Comparison of ENCODE assay signal across 8 cellular contexts in genomic region chr3:191328383-191328962, GRCh38. TPM values are rescaled to one million over a fixed set of nuclear protein-coding genes. Genes with fewer than 3 reads are reported as not detected.
DNase-seq lines count a peak whose midpoint lies in the region; ATAC-seq lines count a peak whose summit lies in the region.

No MANE protein-coding gene starts in this region.

- intact Hi-C loops in activated CD4-positive, alpha-beta T cell treated with anti-CD3 and anti-CD28 coated beads for 36 hours (cut with DNase I, micrococcal nuclease): no loop called here
- intact Hi-C loops in activated T-helper 2 cell treated with anti-CD3 and anti-CD28 coated beads, Interferon-gamma antibody, Interleukin-2, Interleukin-4, amounts not matched to agents 10 μg/mL and 5 μg/mL and 100 μg/mL, durations not matched to agents 14 hours and 24 hours and 36 hours (cut with micrococcal nuclease): no loop called here

- peaks cover 18% of the 10 kb centered on the region for H3K4me1 ChIP-seq in iPS-18a (ENCODE audit: control insufficient read depth, low read depth, low read length)

- peaks cover 32% of the 10 kb centered on the region for H3K27me3 ChIP-seq in iPS-18a (ENCODE audit: control insufficient read depth, insufficient read depth, low read length)

- POLR2A ChIA-PET in activated CD4-positive, alpha-beta T cell treated with anti-CD3 and anti-CD28 coated beads for 36 hours (lab: Charles Lee): interaction anchor here (1.0 kb wide), 1 partner anchor 9 kb away, joined by 4 read pairs; no protein-coding TSS in a partner anchor

- peaks cover 23% of the 10 kb centered on the region for H3K4me1 Mint-ChIP-seq in activated CD4-positive, alpha-beta T cell treated with anti-CD3 and anti-CD28 coated beads for 36 hours
- H3K4me1 Mint-ChIP-seq in activated T-helper 2 cell treated with anti-CD3 and anti-CD28 coated beads, Interferon-gamma antibody, Interleukin-2, Interleukin-4, amounts not matched to agents 10 μg/mL and 5 μg/mL and 100 μg/mL, durations not matched to agents 14 hours and 24 hours and 36 hours (ENCODE audit: low read depth): peaks cover 28% of the 10 kb centered on the region
- peaks cover 9% of the 10 kb centered on the region for H3K4me1 Mint-ChIP-seq in stimulated activated naive CD8-positive, alpha-beta T cell treated with anti-CD3 and anti-CD28 coated beads, Interleukin-15, amount 100 ng/mL, for 72 hours

- peak overlapping the region; percentile 68 for H3K9ac ChIP-seq in iPS-18a (ENCODE audit: low read length)

- no peak overlapping the region for H3K27ac ChIP-seq in iPS-18a (ENCODE audit: low read length)

- H3K9me3 Mint-ChIP-seq in activated CD4-positive, alpha-beta T cell treated with anti-CD3 and anti-CD28 coated beads for 36 hours (ENCODE audit: low read depth): no peaks in the 10 kb centered on the region
- H3K9me3 Mint-ChIP-seq in activated T-helper 2 cell treated with anti-CD3 and anti-CD28 coated beads, Interferon-gamma antibody, Interleukin-2, Interleukin-4, amounts not matched to agents 10 μg/mL and 5 μg/mL and 100 μg/mL, durations not matched to agents 14 hours and 24 hours and 36 hours: no peaks in the 10 kb centered on the region
- H3K9me3 Mint-ChIP-seq in stimulated activated naive CD8-positive, alpha-beta T cell treated with anti-CD3 and anti-CD28 coated beads, Interleukin-15, amount 100 ng/mL, for 72 hours: peaks cover 0 to 4% of the 10 kb centered on the region in 2 donors

- no peak for DNase-seq in activated CD4-positive, alpha-beta T cell treated with anti-CD3 and anti-CD28 coated beads for 36 hours
- DNase-seq in activated CD4-positive, alpha-beta T cell treated with anti-CD3 and anti-CD28 coated beads for 48 hours: no peak
- DNase-seq in activated T-helper 2 cell treated with anti-CD3 and anti-CD28 coated beads, Interferon-gamma antibody, Interleukin-2, Interleukin-4, amounts not matched to agents 10 μg/mL and 5 μg/mL and 100 μg/mL, durations not matched to agents 14 hours and 24 hours and 36 hours (ENCODE audit: low spot score): no peak
- no peak for DNase-seq in stimulated activated naive CD8-positive, alpha-beta T cell treated with anti-CD3 and anti-CD28 coated beads, Interleukin-15, amount 100 ng/mL, for 72 hours
- no peak for DNase-seq in T1000 (lab: John Stamatoyannopoulos, UW)

- H3K36me3 Mint-ChIP-seq in activated CD4-positive, alpha-beta T cell treated with anti-CD3 and anti-CD28 coated beads for 36 hours (ENCODE audit: low read depth): no peaks in the 10 kb centered on the region
- peaks cover 3% of the 10 kb centered on the region for H3K36me3 Mint-ChIP-seq in activated T-helper 2 cell treated with anti-CD3 and anti-CD28 coated beads, Interferon-gamma antibody, Interleukin-2, Interleukin-4, amounts not matched to agents 10 μg/mL and 5 μg/mL and 100 μg/mL, durations not matched to agents 14 hours and 24 hours and 36 hours (ENCODE audit: low read depth)

- H3K27me3 Mint-ChIP-seq in activated CD4-positive, alpha-beta T cell treated with anti-CD3 and anti-CD28 coated beads for 36 hours: peaks cover 7% of the 10 kb centered on the region
- H3K27me3 Mint-ChIP-seq in activated T-helper 2 cell treated with anti-CD3 and anti-CD28 coated beads, Interferon-gamma antibody, Interleukin-2, Interleukin-4, amounts not matched to agents 10 μg/mL and 5 μg/mL and 100 μg/mL, durations not matched to agents 14 hours and 24 hours and 36 hours (ENCODE audit: low read depth): peaks cover 15% of the 10 kb centered on the region
- peaks cover 39% of the 10 kb centered on the region for H3K27me3 Mint-ChIP-seq in stimulated activated naive CD8-positive, alpha-beta T cell treated with anti-CD3 and anti-CD28 coated beads, Interleukin-15, amount 100 ng/mL, for 72 hours

- no peaks in the 10 kb centered on the region for H3K36me3 ChIP-seq in iPS-18a (ENCODE audit: control insufficient read depth, low read depth, low read length)

- H3K9me3 ChIP-seq in iPS-18a (ENCODE audit: control insufficient read depth, low read depth, low read length): no peaks in the 10 kb centered on the region

- CTCF ChIA-PET in activated CD4-positive, alpha-beta T cell treated with anti-CD3 and anti-CD28 coated beads for 36 hours (lab: Charles Lee): no interaction called here

- peak overlapping the region; percentile 82 for H3K4me3 ChIP-seq in iPS-18a (ENCODE audit: low read length)

- peak; percentile 75 for ATAC-seq in activated CD4-positive, alpha-beta T cell treated with anti-CD3 and anti-CD28 coated beads for 36 hours
- ATAC-seq in stimulated activated naive CD8-positive, alpha-beta T cell treated with anti-CD3 and anti-CD28 coated beads, Interleukin-15, amount 100 ng/mL, for 72 hours: peak; percentile 31
- ATAC-seq in HG02852 (IDR thresholded peaks at IDR 0.05; ENCODE audit: unreplicated experiment) (no peak), GM21717 (IDR thresholded peaks at IDR 0.05; ENCODE audit: unreplicated experiment) (no peak)

- H3K27ac Mint-ChIP-seq in activated CD4-positive, alpha-beta T cell treated with anti-CD3 and anti-CD28 coated beads for 36 hours: peak overlapping the region; percentile 55
- H3K27ac Mint-ChIP-seq in activated T-helper 2 cell treated with anti-CD3 and anti-CD28 coated beads, Interferon-gamma antibody, Interleukin-2, Interleukin-4, amounts not matched to agents 10 μg/mL and 5 μg/mL and 100 μg/mL, durations not matched to agents 14 hours and 24 hours and 36 hours: peak overlapping the region; percentile 80
- H3K27ac Mint-ChIP-seq in stimulated activated naive CD8-positive, alpha-beta T cell treated with anti-CD3 and anti-CD28 coated beads, Interleukin-15, amount 100 ng/mL, for 72 hours: peak overlapping the region in 1 of 2 donors; percentile 27

- H3K4me3 Mint-ChIP-seq in activated CD4-positive, alpha-beta T cell treated with anti-CD3 and anti-CD28 coated beads for 36 hours: peak overlapping the region; percentile 74
- peak overlapping the region; percentile 63 for H3K4me3 Mint-ChIP-seq in activated T-helper 2 cell treated with anti-CD3 and anti-CD28 coated beads, Interferon-gamma antibody, Interleukin-2, Interleukin-4, amounts not matched to agents 10 μg/mL and 5 μg/mL and 100 μg/mL, durations not matched to agents 14 hours and 24 hours and 36 hours (ENCODE audit: low read depth)
- H3K4me3 Mint-ChIP-seq in stimulated activated naive CD8-positive, alpha-beta T cell treated with anti-CD3 and anti-CD28 coated beads, Interleukin-15, amount 100 ng/mL, for 72 hours: peak overlapping the region; percentile 66 to 69

RNA-seq across cellular contexts. Expression of gene CCDC50, which starts 0.7 kb away (rescaled TPM):
- 10 to 100 TPM; 26.5 to 27.2 TPM for total RNA-seq in activated CD4-positive, alpha-beta T cell treated with anti-CD3 and anti-CD28 coated beads for 36 hours
- 28.5 and 32.1 TPM in 2 replicates for total RNA-seq in activated T-helper 2 cell treated with anti-CD3 and anti-CD28 coated beads, Interferon-gamma antibody, Interleukin-2, Interleukin-4, amounts not matched to agents 10 μg/mL and 5 μg/mL and 100 μg/mL, durations not matched to agents 14 hours and 24 hours and 36 hours

RNA-seq across cellular contexts. Expression of gene UTS2B, which starts 1.9 kb away (rescaled TPM):
- total RNA-seq in activated CD4-positive, alpha-beta T cell treated with anti-CD3 and anti-CD28 coated beads for 36 hours: not detected
- total RNA-seq in activated T-helper 2 cell treated with anti-CD3 and anti-CD28 coated beads, Interferon-gamma antibody, Interleukin-2, Interleukin-4, amounts not matched to agents 10 μg/mL and 5 μg/mL and 100 μg/mL, durations not matched to agents 14 hours and 24 hours and 36 hours: 0.37 TPM in 1 of 2 replicates, not detected in the other

Comparison
In these comparisons a context has a peak if more than half of its experiments do, and no peak if none do; other contexts are left out.
1. ATAC-seq: peak in activated CD4-positive, alpha-beta T cell treated with anti-CD3 and anti-CD28 coated beads for 36 hours (single experiment) and stimulated activated naive CD8-positive, alpha-beta T cell treated with anti-CD3 and anti-CD28 coated beads, Interleukin-15, amount 100 ng/mL, for 72 hours (single experiment); none in HG02852 (single experiment) and GM21717 (single experiment).
2. Peak in every context shown above with its lines, with median percentiles within 50 percentile points of each other: H3K4me3 Mint-ChIP-seq.